In genomic region chr10:1617376-1618317, GRCh38 we compare ENCODE assay signal across 8 cellular contexts.
DNase-seq lines count a peak whose midpoint lies in the region; ATAC-seq, FAIRE-seq and TF ChIP-seq lines count a peak whose summit lies in the region.
"Not testable (repeated sequence)": the region's sequence is repeated elsewhere in the genome, so short reads cannot be mapped to it uniquely, and the experiment has no call there.

No MANE protein-coding gene starts in this region.

- H2BK120ac ChIP-seq in trophoblast cell (ENCODE audit: insufficient read depth, low read length, poor library complexity): not testable (repeated sequence)

- not testable (repeated sequence) for H3K79me1 ChIP-seq in trophoblast cell (ENCODE audit: low read length)

- H3K4me3 ChIP-seq in GM23338; RWPE2 (ENCODE audit: severe bottlenecking); bronchial epithelial cell (ENCODE audit: low read depth, low read length); trophoblast cell (ENCODE audit: low read depth, low read length): not testable (repeated sequence)

- not testable (repeated sequence) for H4K12ac ChIP-seq in trophoblast cell (ENCODE audit: low read depth, low read length)

- no CpG with 5 or more reads among the region's 13 CpGs for WGBS in trophoblast cell (ENCODE audit: extremely low coverage, insufficient coverage, insufficient read length)

- not testable (repeated sequence) for H3K4ac ChIP-seq in trophoblast cell (ENCODE audit: low read depth, low read length)

- H3K4me1 Mint-ChIP-seq in GM23338 (peaks cover 23% of the 10 kb centered on the region), nephron progenitor cell (peaks cover 20% of the 10 kb centered on the region)

- not testable (repeated sequence) for H2BK5ac ChIP-seq in trophoblast cell (ENCODE audit: low read depth, low read length, poor library complexity)

- not testable (repeated sequence) for H3K27ac Mint-ChIP-seq in GM23338
- H3K27ac Mint-ChIP-seq in nephron progenitor cell: peak overlapping the region; percentile 82

- FAIRE-seq in bronchial epithelial cell (lab: Jason Lieb, UNC): not testable (repeated sequence)

- H3K9ac ChIP-seq in trophoblast cell (ENCODE audit: low read length): not testable (repeated sequence)

- H3K27me3 Mint-ChIP-seq in GM23338 (ENCODE audit: insufficient read depth, low read depth, poor library complexity); nephron progenitor cell (ENCODE audit: low read depth, poor library complexity): not testable (repeated sequence)

- H3K27ac ChIP-seq in GM23338 (ENCODE audit: low read depth): peak overlapping the region; percentile 14; the same call in 1 of the 2 replicates
- not testable (repeated sequence) for H3K27ac ChIP-seq in RWPE2 (ENCODE audit: poor library complexity, severe bottlenecking)
- peak overlapping the region; percentile 33 for H3K27ac ChIP-seq in trophoblast cell (ENCODE audit: low read depth, low read length)

- H3K4me2 ChIP-seq in GM23338; trophoblast cell (ENCODE audit: low read length): not testable (repeated sequence)

- not testable (repeated sequence) for H4K8ac ChIP-seq in trophoblast cell (ENCODE audit: low read depth, low read length)

- H3K9me3 ChIP-seq in RWPE2 (ENCODE audit: severe bottlenecking); trophoblast cell (ENCODE audit: insufficient read depth, low read depth, low read length): not testable (repeated sequence)

- H3K4me3 Mint-ChIP-seq in GM23338, nephron progenitor cell: not testable (repeated sequence)

- H4K91ac ChIP-seq in trophoblast cell (ENCODE audit: low read depth, low read length): not testable (repeated sequence)

- not testable (repeated sequence) for H3K36me3 ChIP-seq in GM23338 (ENCODE audit: insufficient read depth); RWPE2 (ENCODE audit: low read depth); bronchial epithelial cell (ENCODE audit: control insufficient read depth, insufficient read depth, low read length); trophoblast cell (ENCODE audit: control insufficient read depth in 1 of 2, insufficient read depth in 2 of 2, low read length in 2 of 2)

- not testable (repeated sequence) for TF ChIP-seq CTCF in GM23338 (conservative IDR thresholded peaks at IDR 0.05; ENCODE audit: low read depth in 2 of 2); RWPE2 (IDR thresholded peaks at IDR 0.05; ENCODE audit: poor library complexity, severe bottlenecking); bronchial epithelial cell (IDR thresholded peaks at IDR 0.05; ENCODE audit: insufficient read depth, low read length, severe bottlenecking); nephron progenitor cell (IDR thresholded peaks at IDR 0.05)

- DNase-seq in GM23338 (ENCODE audit: low spot score): peak; percentile 28
- peak; percentile 32 for DNase-seq in NCI-H2171 treated with DMSO at 0.1 percent for 48 hours (lab: John Stamatoyannopoulos, UW)
- not testable (repeated sequence) for DNase-seq in RWPE2 (ENCODE audit: low spot score); nephron progenitor cell; trophoblast cell
- DNase-seq in bronchial epithelial cell (ENCODE audit: low read depth): peak; percentile 29
- peak; percentile 63 for DNase-seq in islet precursor cell

- not testable (repeated sequence) for H4K20me1 ChIP-seq in GM23338 (replicated peaks; ENCODE audit: insufficient read depth)

- not testable (repeated sequence) for H3K79me2 ChIP-seq in GM23338 (replicated peaks; ENCODE audit: insufficient read depth); trophoblast cell (ENCODE audit: control insufficient read depth, insufficient read depth, low read length, poor library complexity)

- not testable (repeated sequence) for H2AFZ ChIP-seq in GM23338; trophoblast cell (ENCODE audit: insufficient read depth, low read length, poor library complexity)

- not testable (repeated sequence) for H3K23ac ChIP-seq in trophoblast cell (ENCODE audit: low read length)

- not testable (repeated sequence) for H3F3A ChIP-seq in GM23338 (replicated peaks; ENCODE audit: low read depth)

- not testable (repeated sequence) for H3K9me2 ChIP-seq in GM23338 (ENCODE audit: insufficient read depth)

- H3K27me3 ChIP-seq in GM23338 (ENCODE audit: insufficient read depth); RWPE2 (ENCODE audit: insufficient read depth, poor library complexity, severe bottlenecking); bronchial epithelial cell (ENCODE audit: control insufficient read depth, insufficient read depth, low read length); trophoblast cell (ENCODE audit: insufficient read depth, low read length): not testable (repeated sequence)

- H2BK12ac ChIP-seq in trophoblast cell (ENCODE audit: low read length): not testable (repeated sequence)

- not testable (repeated sequence) for H3K18ac ChIP-seq in trophoblast cell (ENCODE audit: low read length)

- H2AK5ac ChIP-seq in trophoblast cell (ENCODE audit: low read length): not testable (repeated sequence)

- H3K4me1 ChIP-seq in GM23338 (ENCODE audit: insufficient read depth); RWPE2 (ENCODE audit: insufficient read depth, poor library complexity, severe bottlenecking); trophoblast cell (ENCODE audit: control insufficient read depth in 1 of 2, insufficient read depth in 2 of 2, low read length in 2 of 2): not testable (repeated sequence)

- not testable (repeated sequence) for H3K9me3 Mint-ChIP-seq in GM23338
- peaks cover 16% of the 10 kb centered on the region for H3K9me3 Mint-ChIP-seq in nephron progenitor cell

- H3K14ac ChIP-seq in trophoblast cell (ENCODE audit: low read length): not testable (repeated sequence)

- not testable (repeated sequence) for H3K36me3 Mint-ChIP-seq in GM23338 (ENCODE audit: low read depth); nephron progenitor cell (ENCODE audit: low read depth)

- ATAC-seq in GM23338: not testable (repeated sequence)
- ATAC-seq in RWPE2 (ENCODE audit: low read depth): peak; percentile 70; the same call in 2 of the 3 replicates
- ATAC-seq in esophagus mucosa: peak; percentile 81
